In genomic region chr12:92493816-92494215, GRCh38 we compare ENCODE assay signal across 10 cellular contexts.
A peak's percentile ranks its signal among the peaks of the same experiment; 100 is the strongest.
DNase-seq lines count a peak whose midpoint lies in the region; ATAC-seq and TF ChIP-seq lines count a peak whose summit lies in the region.
"Had no signal": no experiment of that assay in that cellular context is flagged by ENCODE, and none has a peak within 500 bp of the region (broad histone marks: within the 10 kb centered on the region; RNA-seq: fewer than 3 reads in every experiment).

No MANE protein-coding gene starts in this region.

- H3K36me3 ChIP-seq in prostate gland, result no peaks in the 10 kb centered on the region

- peak; percentile 46 for DNase-seq in kidney tubule cell (ENCODE audit: low spot score)
- DNase-seq in effector CD4-positive, alpha-beta T cell, result no peak
- no peak for DNase-seq in prostate gland (ENCODE audit: low spot score)
- no peak for DNase-seq in Kasumi-1 (lab: John Stamatoyannopoulos, UW)
- DNase-seq: stimulated activated naive CD4-positive, alpha-beta T cell had no signal

- no peak overlapping the region for H3K4me3 ChIP-seq in prostate gland

- peak; percentile 67 for ATAC-seq in GM18873 (IDR thresholded peaks at IDR 0.05; ENCODE audit: low FRiP score, unreplicated experiment)
- ATAC-seq in GM21723 (IDR thresholded peaks at IDR 0.05; ENCODE audit: unreplicated experiment), result peak; percentile 64
- ATAC-seq in HG03439 (IDR thresholded peaks at IDR 0.05; ENCODE audit: unreplicated experiment), result peak; percentile 57

- TF ChIP-seq CTCF in prostate gland (IDR thresholded peaks at IDR 0.05), result no peak

- no peaks in the 10 kb centered on the region for H3K27me3 ChIP-seq in prostate gland (replicated peaks; ENCODE audit: insufficient read depth)

- no peaks in the 10 kb centered on the region for H3K9me3 ChIP-seq in prostate gland

- no peak for TF ChIP-seq POLR2A in prostate gland (IDR thresholded peaks at IDR 0.05)

- H3K27ac ChIP-seq in prostate gland, result no peak overlapping the region
- H3K27ac ChIP-seq: epithelial cell of prostate, HL-60 had no signal

- intact Hi-C loops in prostate gland (cut with DNase I), result no loop called here

- H3K4me1 ChIP-seq in prostate gland (replicated peaks), result no peaks in the 10 kb centered on the region
